17 cellular contexts compared by ENCODE assay signal in the genomic region with DNA sequence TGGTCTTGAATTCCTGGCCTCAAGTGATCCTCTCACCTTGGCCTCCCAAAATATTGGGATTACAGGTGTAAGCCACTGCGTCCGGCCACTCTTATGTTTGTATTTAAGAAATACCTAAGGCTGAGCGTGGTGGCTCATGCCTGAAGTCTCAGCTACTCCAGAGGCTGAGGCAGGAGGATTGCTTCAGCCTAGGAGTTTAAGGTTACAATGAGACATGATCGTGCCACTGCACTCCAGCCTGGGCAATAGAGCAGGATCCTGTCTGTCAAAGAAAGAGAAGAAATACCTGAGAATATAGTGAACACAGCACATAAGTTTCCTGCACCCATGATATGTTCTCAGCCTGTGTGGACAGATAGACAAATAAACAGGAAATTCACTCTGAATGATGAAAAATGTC. TPM values are rescaled to one million over a fixed set of nuclear protein-coding genes. Genes with fewer than 3 reads are reported as not detected.
"Had no signal": no experiment of that assay in that cellular context is flagged by ENCODE, and none has a peak within 500 bp of the region (broad histone marks: within the 10 kb centered on the region; RNA-seq: fewer than 3 reads in every experiment).

No MANE protein-coding gene starts in this region.

- H3K27ac Mint-ChIP-seq: activated CD4-positive, alpha-beta memory T cell treated with anti-CD3 and anti-CD28 coated beads for 36 hours had no signal

- H3K27ac ChIP-seq: coronary artery, gastroesophageal sphincter, pancreas, thoracic aorta had no signal

- H3K4me1 ChIP-seq: gastroesophageal sphincter, pancreas had no signal

- H3K36me3 ChIP-seq: gastroesophageal sphincter, pancreas, thoracic aorta had no signal

- ATAC-seq: gastroesophageal sphincter; left ventricle myocardium superior; pancreas; stimulated activated naive CD8-positive, alpha-beta T cell treated with anti-CD3 and anti-CD28 coated beads, Interleukin-15, amount 100 ng/mL, for 72 hours had no signal

- H3K4me3 ChIP-seq: coronary artery, gastroesophageal sphincter, pancreas, thoracic aorta had no signal

- H3K9me3 ChIP-seq: gastroesophageal sphincter, pancreas, thoracic aorta had no signal

- H3K9me3 Mint-ChIP-seq: activated CD4-positive, alpha-beta memory T cell treated with anti-CD3 and anti-CD28 coated beads for 36 hours; stimulated activated naive CD8-positive, alpha-beta T cell treated with anti-CD3 and anti-CD28 coated beads, Interleukin-15, amount 100 ng/mL, for 72 hours had no signal

- DNase-seq: activated CD4-positive, alpha-beta memory T cell treated with anti-CD3 and anti-CD28 coated beads for 36 hours; activated CD4-positive, alpha-beta T cell treated with anti-CD3 and anti-CD28 coated beads for 1 hour; activated CD8-positive, alpha-beta memory T cell treated with anti-CD3 and anti-CD28 coated beads, Interleukin-2, amount 50 U/mL, for 48 hours; caudate nucleus; effector CD8-positive, alpha-beta T cell; left ventricle myocardium superior; pancreas; retina; stimulated activated CD4-positive, alpha-beta T cell treated with anti-CD3 and anti-CD28 coated beads, Interleukin-15, amount 100 ng/mL, for 24 hours; stimulated activated CD4-positive, alpha-beta T cell treated with anti-CD3 and anti-CD28 coated beads, Interleukin-4, amount 100 ng/mL, for 24 hours; stimulated activated naive CD8-positive, alpha-beta T cell treated with anti-CD3 and anti-CD28 coated beads, Interleukin-15, amount 100 ng/mL, for 72 hours; T-helper 2 cell had no signal

- H3K4me3 Mint-ChIP-seq: activated CD4-positive, alpha-beta memory T cell treated with anti-CD3 and anti-CD28 coated beads for 36 hours; stimulated activated naive CD8-positive, alpha-beta T cell treated with anti-CD3 and anti-CD28 coated beads, Interleukin-15, amount 100 ng/mL, for 72 hours had no signal

- H3K27me3 Mint-ChIP-seq: activated CD4-positive, alpha-beta memory T cell treated with anti-CD3 and anti-CD28 coated beads for 36 hours had no signal

- H3K36me3 Mint-ChIP-seq: activated CD4-positive, alpha-beta memory T cell treated with anti-CD3 and anti-CD28 coated beads for 36 hours had no signal

RNA-seq across cellular contexts. Expression of a gene that starts 34.3 kb away (rescaled TPM):
- total RNA-seq: gastroesophageal sphincter, kidney epithelial cell, skeletal muscle tissue, thoracic aorta had no signal
